ENCODE assay signal across 10 cellular contexts in the genomic region with DNA sequence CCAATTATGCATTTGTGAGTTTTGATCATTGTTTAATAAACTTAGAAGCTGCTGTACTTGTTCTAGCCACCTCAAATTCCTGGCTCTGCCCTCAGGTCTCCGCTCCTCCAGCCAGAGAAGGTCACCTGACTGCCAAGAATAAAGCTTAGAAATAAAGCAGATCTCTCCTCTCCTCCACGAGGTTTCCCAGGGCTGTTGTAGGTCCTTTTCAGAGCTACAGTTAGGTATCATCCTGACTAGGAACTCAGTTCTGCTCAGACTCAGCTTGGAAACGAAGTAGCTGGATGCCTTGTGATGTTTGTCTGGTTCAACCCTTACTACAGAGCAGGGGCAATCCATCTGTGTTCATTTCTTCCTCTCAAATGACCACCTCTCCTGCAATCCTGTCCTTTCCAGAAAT.
"Had no signal": no experiment of that assay in that cellular context is flagged by ENCODE, and none has a peak within 500 bp of the region (broad histone marks: within the 10 kb centered on the region; RNA-seq: fewer than 3 reads in every experiment).

No MANE protein-coding gene starts in this region.

- H3K9me3 ChIP-seq: adrenal gland had no signal

- H3K27ac ChIP-seq: adrenal gland, parathyroid adenoma had no signal

- H3K4me1 ChIP-seq: adrenal gland, parathyroid adenoma had no signal

- H3K27me3 ChIP-seq: adrenal gland had no signal

- H3K36me3 ChIP-seq: adrenal gland had no signal

- H3K9ac ChIP-seq: parathyroid adenoma had no signal

- H2AFZ ChIP-seq: parathyroid adenoma had no signal

- H3K4me3 ChIP-seq: adrenal gland had no signal

- DNase-seq: activated naive CD4-positive, alpha-beta T cell treated with anti-CD3 and anti-CD28 coated beads, Interleukin-2, amount 50 U/mL, for 16 hours; activated T-cell treated with anti-CD3 and anti-CD28 coated beads, Interleukin-2, amount 50 U/mL, for 1 hour; adrenal gland; central memory CD4-positive, alpha-beta T cell; cortex of kidney; effector CD8-positive, alpha-beta T cell; stimulated activated naive B cell treated with anti-CD40 and anti-IgM and Interleukin-4, amounts not matched to agents 10 μg/mL and 1 μg/mL and 100 μg/mL, for 72 hours; substantia nigra had no signal

- H3K79me2 ChIP-seq: parathyroid adenoma had no signal

- ATAC-seq: activated CD4-positive, CD25-positive, alpha-beta regulatory T cell treated with anti-CD3 and anti-CD28 coated beads, Interleukin-2, amount 50 U/mL, for 24 hours; stimulated activated naive B cell treated with anti-CD40 and anti-IgM and Interleukin-4, amounts not matched to agents 10 μg/mL and 1 μg/mL and 100 μg/mL, for 72 hours had no signal
